ENCODE assay signal across 9 cellular contexts in genomic region chr6:98027898-98028297, GRCh38.
"Had no signal": no experiment of that assay in that cellular context is flagged by ENCODE, and none has a peak within 500 bp of the region (broad histone marks: within the 10 kb centered on the region; RNA-seq: fewer than 3 reads in every experiment).

No MANE protein-coding gene starts in this region.

- H3K9me3 ChIP-seq: HAP-1 had no signal

- H3K4me3 ChIP-seq: HAP-1 had no signal

- H3K36me3 Mint-ChIP-seq: IgD-negative memory B cell had no signal

- H3K27ac Mint-ChIP-seq: HFFc6, IgD-negative memory B cell had no signal

- DNase-seq: GOT3, H7, HFFc6, Kasumi-1, KG1 had no signal

- ATAC-seq: HCT116 had no signal

- H3K27me3 Mint-ChIP-seq: IgD-negative memory B cell had no signal

- H3K36me3 ChIP-seq: HAP-1 had no signal

- H3K27ac ChIP-seq: HL-60 had no signal

- H3K4me1 Mint-ChIP-seq: IgD-negative memory B cell had no signal

- H3K9me3 Mint-ChIP-seq: IgD-negative memory B cell had no signal

- H3K4me3 Mint-ChIP-seq: HFFc6, IgD-negative memory B cell had no signal
